ENCODE assay signal across 10 cellular contexts in genomic region chr9:95031711-95032461, GRCh38.
DNase-seq lines count a peak whose midpoint lies in the region; ATAC-seq and TF ChIP-seq lines count a peak whose summit lies in the region.
"Had no signal": no experiment of that assay in that cellular context is flagged by ENCODE, and none has a peak within 500 bp of the region (broad histone marks: within the 10 kb centered on the region; RNA-seq: fewer than 3 reads in every experiment).

No MANE protein-coding gene starts in this region.

- 50 to 84% (median 57%) methylated on average over 4 to 5 of the region's 5 CpGs for WGBS in heart left ventricle, 4 donors

- H3K9ac ChIP-seq in rectal smooth muscle tissue (ENCODE audit: low read length) = no peak overlapping the region

- TF ChIP-seq CTCF in heart left ventricle (IDR thresholded peaks at IDR 0.05) = no peak

- peak in 2 of 4 donors; percentile 3 to 23 for ATAC-seq in heart left ventricle
- ATAC-seq: activated T-cell treated with anti-CD3 and anti-CD28 coated beads, Interleukin-2, amount 50 U/mL, for 72 hours had no signal

- H3K27ac ChIP-seq in heart left ventricle = peak overlapping the region in 11 of 12 donors; percentile 15 to 99 (median 62)
- H3K27ac ChIP-seq in rectal smooth muscle tissue (ENCODE audit: low read depth, low read length) = peak overlapping the region; percentile 64

- no peak for TF ChIP-seq POLR2A in heart left ventricle (IDR thresholded peaks at IDR 0.05)

- H3K36me3 ChIP-seq in heart left ventricle (peaks cover 0 to 61% (median 12%) of the 10 kb centered on the region in 9 donors), rectal smooth muscle tissue (ENCODE audit: control insufficient read depth, insufficient read depth, low read length) (no peaks in the 10 kb centered on the region)

- H3K9me3 ChIP-seq in heart left ventricle = no peaks in the 10 kb centered on the region

- H3K4me1 ChIP-seq in heart left ventricle = peaks cover 2 to 99% (median 81%) of the 10 kb centered on the region in 12 donors
- H3K4me1 ChIP-seq in rectal smooth muscle tissue (ENCODE audit: control insufficient read depth, insufficient read depth, low read length) = peaks cover 67% of the 10 kb centered on the region

- H3K4me3 ChIP-seq in heart left ventricle (peak overlapping the region in 2 of 12 donors; percentile 8 to 13), rectal smooth muscle tissue (ENCODE audit: low read length) (no peak overlapping the region)

- no peaks in the 10 kb centered on the region for H3K27me3 ChIP-seq in heart left ventricle
- no peaks in the 10 kb centered on the region for H3K27me3 ChIP-seq in rectal smooth muscle tissue (ENCODE audit: control insufficient read depth, insufficient read depth, low read length)

- intact Hi-C loops in heart left ventricle (cut with DNase I) (loop anchor here in 1 of 10 donors (1.0 kb wide), 1 partner anchor 11 kb away; no protein-coding TSS in a partner anchor), posterior cingulate gyrus (cut with DNase I) (no loop called here)

- DNase-seq in DMS53 (lab: John Stamatoyannopoulos, UW) (peak; percentile 97), NCI-H526 treated with DMSO at 0.1 percent for 48 hours (lab: John Stamatoyannopoulos, UW) (peak; percentile 33), heart left ventricle (no peak), middle frontal gyrus (ENCODE audit: extremely low spot score, low spot score) (no peak), posterior cingulate gyrus (no peak), NCI-H2227 (lab: John Stamatoyannopoulos, UW; ENCODE audit: unreplicated experiment) (no peak), activated gamma-delta T cell (lab: John Stamatoyannopoulos, UW) (no peak)
- DNase-seq: activated T-cell treated with anti-CD3 and anti-CD28 coated beads, Interleukin-2, amount 50 U/mL, for 72 hours; stimulated activated CD4-positive, alpha-beta T cell treated with anti-CD3 and anti-CD28 coated beads, Interleukin-1b, Interleukin-23, amount 100 ng/mL, for 48 hours had no signal

Comparison
In these comparisons a context has a peak if more than half of its experiments do, and no peak if none do; other contexts are left out.
1. DNase-seq: peak in DMS53 (single experiment) and NCI-H526 treated with DMSO at 0.1 percent for 48 hours (single experiment); none in heart left ventricle (0 of 5), middle frontal gyrus (single experiment), posterior cingulate gyrus (0 of 10), NCI-H2227 (single experiment) and activated gamma-delta T cell (single experiment).